ENCODE assay signal across 40 cellular contexts in the genomic region with DNA sequence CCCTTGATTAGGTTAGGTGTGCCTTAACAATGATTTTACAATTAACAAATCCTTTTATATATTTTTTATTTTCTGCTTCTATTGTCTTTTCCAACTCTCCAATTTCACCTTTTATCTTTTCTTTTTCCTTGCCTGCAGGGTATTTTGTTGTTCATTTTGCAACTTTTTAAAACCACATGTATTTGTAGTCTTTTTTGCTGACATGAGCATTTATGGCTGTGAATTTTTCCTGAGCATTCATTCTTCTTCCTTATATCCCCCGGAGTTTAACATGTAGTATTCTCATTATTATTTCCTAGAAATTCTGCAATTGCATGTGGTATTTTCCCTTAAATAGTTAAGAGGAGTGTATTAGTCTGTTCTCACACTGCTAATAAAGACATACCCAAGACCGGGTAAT. TPM values are rescaled to one million over a fixed set of nuclear protein-coding genes. Genes with fewer than 3 reads are reported as not detected.
"Had no signal": no experiment of that assay in that cellular context is flagged by ENCODE, and none has a peak within 500 bp of the region (broad histone marks: within the 10 kb centered on the region; RNA-seq: fewer than 3 reads in every experiment).

No MANE protein-coding gene starts in this region.

- H3K36me3 Mint-ChIP-seq: activated naive CD8-positive, alpha-beta T cell treated with anti-CD3 and anti-CD28 coated beads for 36 hours had no signal

- H3K4me3 Mint-ChIP-seq: activated CD4-positive, alpha-beta T cell treated with anti-CD3 and anti-CD28 coated beads for 36 hours; activated CD4-positive, alpha-beta T cell treated with anti-CD3 and anti-CD28 coated beads, Interleukin-2, amount 10 ng/mL, durations not matched to agents 7 days and 5 days; activated CD8-positive, alpha-beta T cell treated with anti-CD3 and anti-CD28 coated beads for 36 hours; activated naive CD4-positive, alpha-beta T cell treated with anti-CD3 and anti-CD28 coated beads for 36 hours; activated naive CD8-positive, alpha-beta T cell treated with anti-CD3 and anti-CD28 coated beads for 36 hours; activated T-cell treated with anti-CD3 and anti-CD28 coated beads, Interleukin-2, amount 50 U/mL, for 4 hours; activated T-cell treated with anti-CD3 and anti-CD28 coated beads, Interleukin-2, amount 50 U/mL, for 72 hours; activated T-helper 1 cell treated with anti-CD3 and anti-CD28 coated beads, Interleukin-12 subunit alpha, Interleukin-12 subunit beta, Interleukin-2, Interleukin-4 antibody, amounts not matched to agents 30 ng/mL and 10 ng/mL and 1 ng/mL, durations not matched to agents 14 hours and 24 hours and 36 hours; activated T-helper 17 cell treated with anti-CD3 and anti-CD28 coated beads, Interleukin-2, amount 50 U/mL, for 72 hours; T-helper 1 cell treated with Interleukin-12 subunit alpha and Interleukin-12 subunit beta and Interleukin-4 antibody, amounts not matched to agents 30 μg/mL and 1 μg/mL, for 36 hours; T-helper 2 cell treated with Interferon-gamma antibody and Interleukin-4, amounts not matched to agents 5 μg/mL and 100 μg/mL, for 36 hours; WTC11 had no signal

- ATAC-seq: activated CD4-positive, alpha-beta T cell treated with anti-CD3 and anti-CD28 coated beads for 36 hours; activated CD4-positive, CD25-positive, alpha-beta regulatory T cell treated with anti-CD3 and anti-CD28 coated beads, Interleukin-2, amount 50 U/mL, for 24 hours; activated CD8-positive, alpha-beta T cell treated with anti-CD3 and anti-CD28 coated beads for 36 hours; activated naive CD4-positive, alpha-beta T cell treated with anti-CD3 and anti-CD28 coated beads, Interleukin-2, amount 50 U/mL, for 72 hours; activated T-cell treated with anti-CD3 and anti-CD28 coated beads, Interleukin-2, amount 50 U/mL, for 4 hours; activated T-cell treated with anti-CD3 and anti-CD28 coated beads, Interleukin-2, amount 50 U/mL, for 72 hours; activated T-helper 17 cell treated with anti-CD3 and anti-CD28 coated beads, Interleukin-2, amount 50 U/mL, for 72 hours; body of pancreas; WTC11 had no signal

- H3K27me3 ChIP-seq: adrenal gland, body of pancreas, brain microvascular endothelial cell, breast epithelium had no signal

- H3K27ac ChIP-seq: adrenal gland, body of pancreas, brain microvascular endothelial cell, breast epithelium, VCaP had no signal

- H3K9me3 ChIP-seq: adrenal gland, body of pancreas, breast epithelium had no signal

- FAIRE-seq: astrocyte, TTC549 had no signal

- H3K4me1 ChIP-seq: adrenal gland, body of pancreas, breast epithelium had no signal

- H3K4me1 Mint-ChIP-seq: activated CD4-positive, alpha-beta T cell treated with anti-CD3 and anti-CD28 coated beads for 36 hours; activated CD4-positive, alpha-beta T cell treated with anti-CD3 and anti-CD28 coated beads, Interleukin-2, amount 10 ng/mL, durations not matched to agents 7 days and 5 days; activated naive CD8-positive, alpha-beta T cell treated with anti-CD3 and anti-CD28 coated beads for 36 hours; activated T-helper 17 cell treated with anti-CD3 and anti-CD28 coated beads, Interleukin-2, amount 50 U/mL, for 72 hours had no signal

- H3K27me3 Mint-ChIP-seq: activated CD8-positive, alpha-beta T cell treated with anti-CD3 and anti-CD28 coated beads for 36 hours; activated naive CD8-positive, alpha-beta T cell treated with anti-CD3 and anti-CD28 coated beads for 36 hours had no signal

- H3K36me3 ChIP-seq: adrenal gland, brain microvascular endothelial cell, breast epithelium had no signal

- DNase-seq: activated CD4-positive, alpha-beta T cell treated with anti-CD3 and anti-CD28 coated beads for 1 hour; activated CD4-positive, alpha-beta T cell treated with anti-CD3 and anti-CD28 coated beads for 36 hours; activated CD4-positive, alpha-beta T cell treated with anti-CD3 and anti-CD28 coated beads for 48 hours; activated CD4-positive, alpha-beta T cell treated with anti-CD3 and anti-CD28 coated beads, Interleukin-2, amount 10 ng/mL, durations not matched to agents 7 days and 5 days; activated CD4-positive, alpha-beta T cell treated with anti-CD3 and anti-CD28 coated beads, Interleukin-2, amount 50 U/mL, for 48 hours; activated CD4-positive, CD25-positive, alpha-beta regulatory T cell; activated CD8-positive, alpha-beta memory T cell treated with anti-CD3 and anti-CD28 coated beads, Interleukin-2, amount 50 U/mL, for 4 hours; activated CD8-positive, alpha-beta T cell treated with anti-CD3 and anti-CD28 coated beads for 36 hours; activated effector memory CD4-positive, alpha-beta T cell treated with anti-CD3 and anti-CD28 coated beads, Interleukin-2, amount 50 U/mL, for 16 hours; activated gamma-delta T cell treated with Interleukin-2 at 50 U/mL for 16 hours; activated naive CD4-positive, alpha-beta T cell; activated naive CD4-positive, alpha-beta T cell treated with anti-CD3 and anti-CD28 coated beads for 36 hours; activated naive CD4-positive, alpha-beta T cell treated with anti-CD3 and anti-CD28 coated beads, Interleukin-2, amount 50 U/mL, for 16 hours; activated naive CD8-positive, alpha-beta T cell treated with anti-CD3 and anti-CD28 coated beads for 36 hours; activated T-cell treated with anti-CD3 and anti-CD28 coated beads for 4 hours; activated T-cell treated with anti-CD3 and anti-CD28 coated beads, Interleukin-2, amount 50 U/mL, for 1 hour; activated T-cell treated with anti-CD3 and anti-CD28 coated beads, Interleukin-2, amount 50 U/mL, for 4 hours; activated T-cell treated with anti-CD3 and anti-CD28 coated beads, Interleukin-2, amount 50 U/mL, for 72 hours; adrenal gland; amniotic stem cell; aorta; body of pancreas; brain microvascular endothelial cell; central memory CD4-positive, alpha-beta T cell; T-helper 1 cell; T-helper 2 cell; T-helper 9 cell had no signal

- H3K9me3 Mint-ChIP-seq: activated CD4-positive, alpha-beta T cell treated with anti-CD3 and anti-CD28 coated beads, Interleukin-2, amount 10 ng/mL, durations not matched to agents 7 days and 5 days; activated CD8-positive, alpha-beta T cell treated with anti-CD3 and anti-CD28 coated beads for 36 hours; activated T-helper 1 cell treated with anti-CD3 and anti-CD28 coated beads, Interleukin-12 subunit alpha, Interleukin-12 subunit beta, Interleukin-2, Interleukin-4 antibody, amounts not matched to agents 30 ng/mL and 10 ng/mL and 1 ng/mL, durations not matched to agents 14 hours and 24 hours and 36 hours; T-helper 1 cell treated with Interleukin-12 subunit alpha and Interleukin-12 subunit beta and Interleukin-4 antibody, amounts not matched to agents 30 μg/mL and 1 μg/mL, for 36 hours; T-helper 2 cell treated with Interferon-gamma antibody and Interleukin-4, amounts not matched to agents 5 μg/mL and 100 μg/mL, for 36 hours had no signal

- H3K27ac Mint-ChIP-seq: activated CD4-positive, alpha-beta T cell treated with anti-CD3 and anti-CD28 coated beads for 36 hours; activated CD4-positive, alpha-beta T cell treated with anti-CD3 and anti-CD28 coated beads, Interleukin-2, amount 10 ng/mL, durations not matched to agents 7 days and 5 days; activated CD8-positive, alpha-beta T cell treated with anti-CD3 and anti-CD28 coated beads for 36 hours; activated naive CD4-positive, alpha-beta T cell treated with anti-CD3 and anti-CD28 coated beads for 36 hours; activated naive CD4-positive, alpha-beta T cell treated with anti-CD3 and anti-CD28 coated beads, Interleukin-2, amount 50 U/mL, for 72 hours; activated naive CD8-positive, alpha-beta T cell treated with anti-CD3 and anti-CD28 coated beads for 36 hours; activated T-cell treated with anti-CD3 and anti-CD28 coated beads, Interleukin-2, amount 50 U/mL, for 72 hours; activated T-helper 1 cell treated with anti-CD3 and anti-CD28 coated beads, Interleukin-12 subunit alpha, Interleukin-12 subunit beta, Interleukin-2, Interleukin-4 antibody, amounts not matched to agents 30 ng/mL and 10 ng/mL and 1 ng/mL, durations not matched to agents 14 hours and 24 hours and 36 hours; activated T-helper 17 cell treated with anti-CD3 and anti-CD28 coated beads, Interleukin-2, amount 50 U/mL, for 72 hours; T-helper 1 cell treated with Interleukin-12 subunit alpha and Interleukin-12 subunit beta and Interleukin-4 antibody, amounts not matched to agents 30 μg/mL and 1 μg/mL, for 36 hours; T-helper 2 cell treated with Interferon-gamma antibody and Interleukin-4, amounts not matched to agents 5 μg/mL and 100 μg/mL, for 36 hours; WTC11 had no signal

- H3K4me3 ChIP-seq: adrenal gland, body of pancreas, breast epithelium had no signal

RNA-seq across cellular contexts. Expression of a gene that starts 41.6 kb away (rescaled TPM):
- total RNA-seq: activated CD4-positive, alpha-beta T cell treated with anti-CD3 and anti-CD28 coated beads for 36 hours; activated CD4-positive, alpha-beta T cell treated with anti-CD3 and anti-CD28 coated beads, Interleukin-2, amount 10 ng/mL, durations not matched to agents 7 days and 5 days; activated CD8-positive, alpha-beta memory T cell treated with anti-CD3 and anti-CD28 coated beads for 36 hours; activated CD8-positive, alpha-beta T cell treated with anti-CD3 and anti-CD28 coated beads for 36 hours; activated naive CD4-positive, alpha-beta T cell treated with anti-CD3 and anti-CD28 coated beads for 36 hours; activated naive CD4-positive, alpha-beta T cell treated with anti-CD3 and anti-CD28 coated beads, Interleukin-2, amount 50 U/mL, for 72 hours; activated naive CD8-positive, alpha-beta T cell treated with anti-CD3 and anti-CD28 coated beads for 36 hours; activated T-cell treated with anti-CD3 and anti-CD28 coated beads, Interleukin-2, amount 50 U/mL, for 4 hours; activated T-cell treated with anti-CD3 and anti-CD28 coated beads, Interleukin-2, amount 50 U/mL, for 72 hours; activated T-helper 1 cell treated with anti-CD3 and anti-CD28 coated beads, Interleukin-12 subunit alpha, Interleukin-12 subunit beta, Interleukin-2, Interleukin-4 antibody, amounts not matched to agents 30 ng/mL and 10 ng/mL and 1 ng/mL, durations not matched to agents 14 hours and 24 hours and 36 hours; activated T-helper 17 cell treated with anti-CD3 and anti-CD28 coated beads, Interleukin-2, amount 50 U/mL, for 72 hours; aorta; cardiac septum; WTC11 had no signal
- polyA plus RNA-seq: aorta had no signal
